9 cellular contexts compared by ENCODE assay signal in genomic region chr2:222319576-222320440, GRCh38. TPM values are rescaled to one million over a fixed set of nuclear protein-coding genes. Genes with fewer than 3 reads are reported as not detected.
A peak's percentile ranks its signal among the peaks of the same experiment; 100 is the strongest.
DNase-seq lines count a peak whose midpoint lies in the region; ATAC-seq and TF ChIP-seq lines count a peak whose summit lies in the region.
"Had no signal": no experiment of that assay in that cellular context is flagged by ENCODE, and none has a peak within 500 bp of the region (broad histone marks: within the 10 kb centered on the region; RNA-seq: fewer than 3 reads in every experiment).

No MANE protein-coding gene starts in this region.

- H3K36me3 Mint-ChIP-seq in activated CD8-positive, alpha-beta memory T cell treated with anti-CD3 and anti-CD28 coated beads, Interleukin-2, amount 10 ng/mL, durations not matched to agents 7 days and 5 days: peaks cover 1% of the 10 kb centered on the region

- CTCF ChIA-PET in activated CD8-positive, alpha-beta memory T cell treated with anti-CD3 and anti-CD28 coated beads, Interleukin-2, amount 10 ng/mL, durations not matched to agents 7 days and 5 days (lab: Charles Lee): interaction anchor here (0.6 to 1.3 kb wide), 3 partner anchors 24 to 251 kb away, joined by 3 to 4 read pairs (median 4); no protein-coding TSS in a partner anchor

- no peaks in the 10 kb centered on the region for H3K9me3 Mint-ChIP-seq in activated CD8-positive, alpha-beta memory T cell treated with anti-CD3 and anti-CD28 coated beads, Interleukin-2, amount 10 ng/mL, durations not matched to agents 7 days and 5 days (ENCODE audit: low read depth)

- ATAC-seq in activated CD8-positive, alpha-beta memory T cell treated with anti-CD3 and anti-CD28 coated beads, Interleukin-2, amount 10 ng/mL, durations not matched to agents 7 days and 5 days: peak; percentile 34
- ATAC-seq in GM21717 (IDR thresholded peaks at IDR 0.05; ENCODE audit: unreplicated experiment): peak; percentile 50
- peak; percentile 72 for ATAC-seq in Right ventricle myocardium superior (ENCODE audit: poor library complexity)
- ATAC-seq: HCT116 had no signal

- DNase-seq in activated CD8-positive, alpha-beta memory T cell treated with anti-CD3 and anti-CD28 coated beads, Interleukin-2, amount 10 ng/mL, durations not matched to agents 7 days and 5 days: no peak
- no peak for DNase-seq in activated CD8-positive, alpha-beta memory T cell treated with anti-CD3 and anti-CD28 coated beads, Interleukin-2, amount 50 U/mL, for 48 hours
- DNase-seq in Right ventricle myocardium superior (peak; percentile 62), retina (peak; percentile 85), kidney glomerular epithelial cell (lab: John Stamatoyannopoulos, UW) (no peak)

- H3K4me1 Mint-ChIP-seq in activated CD8-positive, alpha-beta memory T cell treated with anti-CD3 and anti-CD28 coated beads, Interleukin-2, amount 10 ng/mL, durations not matched to agents 7 days and 5 days: peaks cover 12% of the 10 kb centered on the region

- TF ChIP-seq CTCF in VCaP (conservative IDR thresholded peaks at IDR 0.05): no peak

- no peak overlapping the region for H3K27ac Mint-ChIP-seq in activated CD8-positive, alpha-beta memory T cell treated with anti-CD3 and anti-CD28 coated beads, Interleukin-2, amount 10 ng/mL, durations not matched to agents 7 days and 5 days

- no peak for TF ChIP-seq RAD21 in Ishikawa (IDR thresholded peaks at IDR 0.05; ENCODE audit: low read depth)

- no peak; the same call in 1 of the 2 replicates for TF ChIP-seq EP300 in Ishikawa (IDR thresholded peaks at IDR 0.05; ENCODE audit: borderline replicate concordance)

- peak overlapping the region; percentile 56 for H3K27ac ChIP-seq in VCaP

- no peak overlapping the region for H3K4me3 Mint-ChIP-seq in activated CD8-positive, alpha-beta memory T cell treated with anti-CD3 and anti-CD28 coated beads, Interleukin-2, amount 10 ng/mL, durations not matched to agents 7 days and 5 days

- peaks cover 59% of the 10 kb centered on the region for H3K27me3 Mint-ChIP-seq in activated CD8-positive, alpha-beta memory T cell treated with anti-CD3 and anti-CD28 coated beads, Interleukin-2, amount 10 ng/mL, durations not matched to agents 7 days and 5 days

- intact Hi-C loops in Right ventricle myocardium superior (cut with DNase I): loop anchor here (5.0 kb wide), 1 partner anchor 242 kb away; no protein-coding TSS in a partner anchor

TF ChIP-seq in Ishikawa, 13 proteins besides CTCF, POLR2A, EP300 and RAD21:
- TF ChIP-seq USF1 (IDR thresholded peaks at IDR 0.05) (no peak), MAX (IDR thresholded peaks at IDR 0.05) (peak; percentile 80)
TF ChIP-seq in Ishikawa: peak in this region for 1.

RNA-seq across cellular contexts. Expression of gene PAX3, which starts 21.0 kb away (rescaled TPM):
- total RNA-seq in activated CD8-positive, alpha-beta memory T cell treated with anti-CD3 and anti-CD28 coated beads, Interleukin-2, amount 10 ng/mL, durations not matched to agents 7 days and 5 days: not detected
- not detected for total RNA-seq in Right ventricle myocardium superior

Comparison
In these comparisons a context has a peak if more than half of its experiments do, and no peak if none do; other contexts are left out.
1. DNase-seq: peak in Right ventricle myocardium superior (single experiment) and retina (single experiment); none in activated CD8-positive, alpha-beta memory T cell treated with anti-CD3 and anti-CD28 coated beads, Interleukin-2, amount 10 ng/mL, durations not matched to agents 7 days and 5 days (single experiment), activated CD8-positive, alpha-beta memory T cell treated with anti-CD3 and anti-CD28 coated beads, Interleukin-2, amount 50 U/mL, for 48 hours (single experiment) and kidney glomerular epithelial cell (single experiment).
2. Peak in every context shown above with its lines, with median percentiles within 50 percentile points of each other: ATAC-seq.